ENCODE assay signal across 10 cellular contexts in the genomic region with DNA sequence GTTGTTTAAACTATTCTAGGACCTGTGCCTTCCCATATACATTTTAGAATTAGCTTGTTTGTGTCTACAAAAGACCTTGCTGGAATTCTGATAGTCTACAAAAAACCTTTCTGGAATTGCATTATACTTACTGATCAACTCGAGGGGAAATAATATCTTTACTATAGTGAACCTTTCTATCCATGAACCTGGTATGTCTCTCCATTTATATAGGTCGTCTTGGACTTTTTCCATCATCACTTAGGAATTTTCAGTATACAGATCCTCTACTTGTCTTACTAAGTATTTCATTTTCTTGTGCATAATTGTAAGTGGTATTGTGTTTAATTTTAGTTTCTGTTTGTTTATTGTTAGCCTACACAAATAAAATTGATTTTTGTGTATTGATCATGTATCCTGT.
"Had no signal": no experiment of that assay in that cellular context is flagged by ENCODE, and none has a peak within 500 bp of the region (broad histone marks: within the 10 kb centered on the region; RNA-seq: fewer than 3 reads in every experiment).

No MANE protein-coding gene starts in this region.

- H3K4me3 ChIP-seq: GM23338 had no signal

- H3K27ac Mint-ChIP-seq: GM23338, H9, HFFc6 had no signal

- H3K4me1 Mint-ChIP-seq: GM23338, H9, IgD-negative memory B cell had no signal

- H3K4me2 ChIP-seq: GM23338 had no signal

- DNase-seq: H9, HCEC 1CT, HFFc6, KG1 had no signal

- H3K4me3 Mint-ChIP-seq: GM23338, H9, HFFc6, IgD-negative memory B cell had no signal

- H2AFZ ChIP-seq: GM23338 had no signal

- FAIRE-seq: H1, H54, HepG2 had no signal

- H3K9me3 Mint-ChIP-seq: GM23338, H9, HFFc6, IgD-negative memory B cell had no signal

- ATAC-seq: GM23338, HepG2 had no signal

- H3K27me3 Mint-ChIP-seq: IgD-negative memory B cell had no signal

- H3K27ac ChIP-seq: HL-60 had no signal
